ENCODE assay signal across 24 cellular contexts in genomic region chrX:79515529-79515928, GRCh38.
"Had no signal": no experiment of that assay in that cellular context is flagged by ENCODE, and none has a peak within 500 bp of the region (broad histone marks: within the 10 kb centered on the region; RNA-seq: fewer than 3 reads in every experiment).

No MANE protein-coding gene starts in this region.

- H3K27ac ChIP-seq: brain microvascular endothelial cell, coronary artery, dorsolateral prefrontal cortex, gastroesophageal sphincter, hepatocyte, neutrophil, right lobe of liver, thoracic aorta had no signal

- H3K36me3 Mint-ChIP-seq: activated CD4-positive, alpha-beta memory T cell treated with anti-CD3 and anti-CD28 coated beads for 36 hours; natural killer cell treated with Interleukin-12 subunit alpha and Interleukin-12 subunit beta and Interleukin-15 and Interleukin-18, amount 100 ng/mL, for 72 hours; stimulated activated effector memory CD8-positive, alpha-beta T cell treated with anti-CD3 and anti-CD28 coated beads, Interleukin-12 subunit alpha, Interleukin-12 subunit beta, amount 100 ng/mL, for 72 hours had no signal

- H3K9me3 Mint-ChIP-seq: activated CD4-positive, alpha-beta memory T cell treated with anti-CD3 and anti-CD28 coated beads for 36 hours; activated T-cell treated with anti-CD3 and anti-CD28 coated beads, Interleukin-2, amount 50 U/mL, for 24 hours; stimulated activated effector memory CD8-positive, alpha-beta T cell treated with anti-CD3 and anti-CD28 coated beads, Interleukin-12 subunit alpha, Interleukin-12 subunit beta, amount 100 ng/mL, for 72 hours; stimulated activated naive CD8-positive, alpha-beta T cell treated with anti-CD3 and anti-CD28 coated beads, Interleukin-15, Interleukin-2, amounts not matched to agents 100 ng/mL and 50 ng/mL, for 24 hours had no signal

- H3K9me3 ChIP-seq: gastroesophageal sphincter, mucosa of descending colon, neutrophil, right lobe of liver, thoracic aorta had no signal

- ATAC-seq: gastroesophageal sphincter; left cardiac atrium; left ventricle myocardium superior; mucosa of descending colon; natural killer cell treated with Interleukin-12 subunit alpha and Interleukin-12 subunit beta and Interleukin-15 and Interleukin-18, amount 100 ng/mL, for 72 hours; right lobe of liver; stimulated activated effector memory CD8-positive, alpha-beta T cell treated with anti-CD3 and anti-CD28 coated beads, Interleukin-12 subunit alpha, Interleukin-12 subunit beta, amount 100 ng/mL, for 72 hours had no signal

- DNase-seq: activated CD4-positive, alpha-beta memory T cell treated with anti-CD3 and anti-CD28 coated beads for 36 hours; activated CD4-positive, alpha-beta T cell treated with anti-CD3 and anti-CD28 coated beads for 4 hours; activated CD8-positive, alpha-beta memory T cell treated with anti-CD3 and anti-CD28 coated beads, Interleukin-2, amount 50 U/mL, for 48 hours; activated gamma-delta T cell; activated naive CD4-positive, alpha-beta T cell treated with anti-CD3 and anti-CD28 coated beads, Interleukin-2, amount 50 U/mL, for 16 hours; activated T-cell treated with anti-CD3 and anti-CD28 coated beads, Interleukin-2, amount 50 U/mL, for 24 hours; amniotic stem cell; brain microvascular endothelial cell; dorsolateral prefrontal cortex; effector memory CD4-positive, alpha-beta T cell; left cardiac atrium; left ventricle myocardium superior; mucosa of descending colon; right lobe of liver; stimulated activated CD4-positive, alpha-beta T cell treated with anti-CD3 and anti-CD28 coated beads, Interleukin-4, amount 100 ng/mL, for 1 hour; trophoblast cell had no signal

- H3K4me1 Mint-ChIP-seq: stimulated activated effector memory CD8-positive, alpha-beta T cell treated with anti-CD3 and anti-CD28 coated beads, Interleukin-12 subunit alpha, Interleukin-12 subunit beta, amount 100 ng/mL, for 72 hours had no signal

- H3K79me2 ChIP-seq: hepatocyte had no signal

- H3K4me2 ChIP-seq: hepatocyte had no signal

- H3K27me3 Mint-ChIP-seq: activated CD4-positive, alpha-beta memory T cell treated with anti-CD3 and anti-CD28 coated beads for 36 hours; stimulated activated naive CD8-positive, alpha-beta T cell treated with anti-CD3 and anti-CD28 coated beads, Interleukin-15, Interleukin-2, amounts not matched to agents 100 ng/mL and 50 ng/mL, for 24 hours had no signal

- H3K4me3 Mint-ChIP-seq: activated CD4-positive, alpha-beta memory T cell treated with anti-CD3 and anti-CD28 coated beads for 36 hours; activated T-cell treated with anti-CD3 and anti-CD28 coated beads, Interleukin-2, amount 50 U/mL, for 24 hours; natural killer cell treated with Interleukin-12 subunit alpha and Interleukin-12 subunit beta and Interleukin-15 and Interleukin-18, amount 100 ng/mL, for 72 hours; stimulated activated effector memory CD8-positive, alpha-beta T cell treated with anti-CD3 and anti-CD28 coated beads, Interleukin-12 subunit alpha, Interleukin-12 subunit beta, amount 100 ng/mL, for 72 hours; stimulated activated naive CD8-positive, alpha-beta T cell treated with anti-CD3 and anti-CD28 coated beads, Interleukin-15, Interleukin-2, amounts not matched to agents 100 ng/mL and 50 ng/mL, for 24 hours had no signal

- H3K4me1 ChIP-seq: gastroesophageal sphincter, right lobe of liver had no signal

- H3K27me3 ChIP-seq: brain microvascular endothelial cell, gastroesophageal sphincter, hepatocyte, neutrophil, right lobe of liver had no signal

- H3K27ac Mint-ChIP-seq: activated CD4-positive, alpha-beta memory T cell treated with anti-CD3 and anti-CD28 coated beads for 36 hours; activated T-cell treated with anti-CD3 and anti-CD28 coated beads, Interleukin-2, amount 50 U/mL, for 24 hours; natural killer cell treated with Interleukin-12 subunit alpha and Interleukin-12 subunit beta and Interleukin-15 and Interleukin-18, amount 100 ng/mL, for 72 hours; stimulated activated effector memory CD8-positive, alpha-beta T cell treated with anti-CD3 and anti-CD28 coated beads, Interleukin-12 subunit alpha, Interleukin-12 subunit beta, amount 100 ng/mL, for 72 hours; stimulated activated naive CD8-positive, alpha-beta T cell treated with anti-CD3 and anti-CD28 coated beads, Interleukin-15, Interleukin-2, amounts not matched to agents 100 ng/mL and 50 ng/mL, for 24 hours had no signal

- H2AFZ ChIP-seq: hepatocyte had no signal
